Comparison of ENCODE assay signal across 8 cellular contexts in genomic region chr10:79825587-79826011, GRCh38. TPM values are rescaled to one million over a fixed set of nuclear protein-coding genes. Genes with fewer than 3 reads are reported as not detected.
DNase-seq lines count a peak whose midpoint lies in the region; ATAC-seq and TF ChIP-seq lines count a peak whose summit lies in the region.
"Not testable (repeated sequence)": the region's sequence is repeated elsewhere in the genome, so short reads cannot be mapped to it uniquely, and the experiment has no call there.

No MANE protein-coding gene starts in this region.

- not testable (repeated sequence) for H3K9me3 ChIP-seq in SJCRH30 (replicated peaks); naive thymus-derived CD4-positive, alpha-beta T cell (ENCODE audit: control insufficient read depth in 2 of 3, low read length in 3 of 3)

- DNase-seq in Calu3 (peak; percentile 11), SJCRH30 (peak in 1 of 2 experiments; percentile 23)
- DNase-seq in activated naive CD4-positive, alpha-beta T cell treated with anti-CD3 and anti-CD28 coated beads, Interleukin-2, amount 50 U/mL, for 72 hours (ENCODE audit: low spot score in 2 of 2), result peak in 1 of 2 donors; percentile 10
- DNase-seq in fibroblast of mammary gland (ENCODE audit: low read depth), result not testable (repeated sequence)
- peak in 6 of 9 donors; percentile 5 to 36 (median 11) for DNase-seq in naive thymus-derived CD4-positive, alpha-beta T cell
- peak in 1 of 2 donors; percentile 30 for DNase-seq in stimulated activated naive CD8-positive, alpha-beta T cell treated with anti-CD3 and anti-CD28 coated beads, Interleukin-15, amount 100 ng/mL, for 72 hours

- H3K27me3 Mint-ChIP-seq in Calu3 (ENCODE audit: unreplicated experiment); naive thymus-derived CD4-positive, alpha-beta T cell; stimulated activated naive CD8-positive, alpha-beta T cell treated with anti-CD3 and anti-CD28 coated beads, Interleukin-15, amount 100 ng/mL, for 72 hours: not testable (repeated sequence)

- TF ChIP-seq CTCF in Calu3 (IDR thresholded peaks at IDR 0.05; ENCODE audit: unreplicated experiment); fibroblast of mammary gland (conservative IDR thresholded peaks at IDR 0.05; ENCODE audit: control insufficient read depth, insufficient read depth, low read depth, low read length): not testable (repeated sequence)

- not testable (repeated sequence) for H3K9me3 Mint-ChIP-seq in Calu3 (ENCODE audit: low read depth, unreplicated experiment); activated naive CD4-positive, alpha-beta T cell treated with anti-CD3 and anti-CD28 coated beads, Interleukin-2, amount 50 U/mL, for 72 hours; naive thymus-derived CD4-positive, alpha-beta T cell; stimulated activated naive CD8-positive, alpha-beta T cell treated with anti-CD3 and anti-CD28 coated beads, Interleukin-15, amount 100 ng/mL, for 72 hours

- peak overlapping the region; percentile 81 for H3K4me3 Mint-ChIP-seq in Calu3 (ENCODE audit: low read depth, unreplicated experiment)
- peak overlapping the region; percentile 79 to 98 (median 92) for H3K4me3 Mint-ChIP-seq in naive thymus-derived CD4-positive, alpha-beta T cell
- peak overlapping the region; percentile 92 to 98 for H3K4me3 Mint-ChIP-seq in stimulated activated naive CD8-positive, alpha-beta T cell treated with anti-CD3 and anti-CD28 coated beads, Interleukin-15, amount 100 ng/mL, for 72 hours

- H3K27me3 ChIP-seq in SJCRH30; naive thymus-derived CD4-positive, alpha-beta T cell (ENCODE audit: control insufficient read depth in 2 of 2, insufficient read depth in 2 of 2, low read length in 2 of 2): not testable (repeated sequence)

- H3K4me3 ChIP-seq in SJCRH30, result peak overlapping the region; percentile 59
- peak overlapping the region; percentile 51 for H3K4me3 ChIP-seq in fibroblast of mammary gland (ENCODE audit: control insufficient read depth, low read depth, low read length)
- H3K4me3 ChIP-seq in naive thymus-derived CD4-positive, alpha-beta T cell (ENCODE audit: low read length), result not testable (repeated sequence)

- H3K36me3 ChIP-seq in SJCRH30; naive thymus-derived CD4-positive, alpha-beta T cell (ENCODE audit: control insufficient read depth in 2 of 3, insufficient read depth in 3 of 3, low read length in 3 of 3): not testable (repeated sequence)

- peaks cover 33% of the 10 kb centered on the region for H3K36me3 Mint-ChIP-seq in Calu3 (ENCODE audit: insufficient read depth, unreplicated experiment)
- H3K36me3 Mint-ChIP-seq in activated naive CD4-positive, alpha-beta T cell treated with anti-CD3 and anti-CD28 coated beads, Interleukin-2, amount 50 U/mL, for 72 hours; naive thymus-derived CD4-positive, alpha-beta T cell: not testable (repeated sequence)

- not testable (repeated sequence) for BruUV-seq in Calu3 (replicated peaks; lab: Mats Ljungman, UMichigan)

- ATAC-seq in GM21529 (IDR thresholded peaks at IDR 0.05; ENCODE audit: unreplicated experiment) (peak; percentile 8), HG03159 (IDR thresholded peaks at IDR 0.05; ENCODE audit: unreplicated experiment) (peak; percentile 20)
- ATAC-seq in activated naive CD4-positive, alpha-beta T cell treated with anti-CD3 and anti-CD28 coated beads, Interleukin-2, amount 50 U/mL, for 72 hours, result peak; percentile 8 to 12
- ATAC-seq in naive thymus-derived CD4-positive, alpha-beta T cell, result peak; percentile 3
- peak; percentile 13 for ATAC-seq in stimulated activated naive CD8-positive, alpha-beta T cell treated with anti-CD3 and anti-CD28 coated beads, Interleukin-15, amount 100 ng/mL, for 72 hours

- not testable (repeated sequence) for H3K4me1 Mint-ChIP-seq in Calu3 (ENCODE audit: low read depth, unreplicated experiment)
- peaks cover 12 to 45% (median 27%) of the 10 kb centered on the region in 7 donors for H3K4me1 Mint-ChIP-seq in naive thymus-derived CD4-positive, alpha-beta T cell
- H3K4me1 Mint-ChIP-seq in stimulated activated naive CD8-positive, alpha-beta T cell treated with anti-CD3 and anti-CD28 coated beads, Interleukin-15, amount 100 ng/mL, for 72 hours, result peaks cover 30% of the 10 kb centered on the region

- intact Hi-C loops in Calu3 (cut with micrococcal nuclease; ENCODE audit: unreplicated experiment), result not testable (repeated sequence)
- intact Hi-C loops in naive thymus-derived CD4-positive, alpha-beta T cell (cut with micrococcal nuclease), result loop anchor here in 1 of 2 donors (10.0 kb wide), 1 partner anchor 379 kb away; the partner anchor contains the start of gene ANXA11

- POLR2A ChIA-PET in naive thymus-derived CD4-positive, alpha-beta T cell (lab: Charles Lee), result not testable (repeated sequence)

- not testable (repeated sequence) for H3K27ac ChIP-seq in SJCRH30
- peak overlapping the region; percentile 72 for H3K27ac ChIP-seq in naive thymus-derived CD4-positive, alpha-beta T cell (ENCODE audit: low read depth, low read length)

- CTCF ChIA-PET in Calu3 (lab: Charles Lee); naive thymus-derived CD4-positive, alpha-beta T cell (lab: Charles Lee): not testable (repeated sequence)

- peak overlapping the region; percentile 76 for H3K27ac Mint-ChIP-seq in Calu3 (ENCODE audit: unreplicated experiment)
- peak overlapping the region; percentile 85 to 100 for H3K27ac Mint-ChIP-seq in activated naive CD4-positive, alpha-beta T cell treated with anti-CD3 and anti-CD28 coated beads, Interleukin-2, amount 50 U/mL, for 72 hours
- H3K27ac Mint-ChIP-seq in naive thymus-derived CD4-positive, alpha-beta T cell, result peak overlapping the region; percentile 48 to 98 (median 90)
- peak overlapping the region; percentile 93 to 98 for H3K27ac Mint-ChIP-seq in stimulated activated naive CD8-positive, alpha-beta T cell treated with anti-CD3 and anti-CD28 coated beads, Interleukin-15, amount 100 ng/mL, for 72 hours

- H3K4me1 ChIP-seq in SJCRH30, result not testable (repeated sequence)
- H3K4me1 ChIP-seq in naive thymus-derived CD4-positive, alpha-beta T cell (ENCODE audit: control insufficient read depth in 2 of 2, insufficient read depth in 2 of 2, low read length in 2 of 2), result peaks cover 7 to 11% of the 10 kb centered on the region in 2 donors

RNA-seq across cellular contexts. Expression of gene NUTM2E, which starts 0.9 kb away (rescaled TPM):
- total RNA-seq in Calu3 (2022), result not detected in 2 replicates
- 0.02 and 0.03 TPM in 2 replicates for total RNA-seq in SJCRH30 (2014; rRNA removed; shearing (Covaris generic))
- not detected for total RNA-seq in activated naive CD4-positive, alpha-beta T cell treated with anti-CD3 and anti-CD28 coated beads, Interleukin-2, amount 50 U/mL, for 72 hours
- under 1 TPM; 0.12 to 0.89 (median 0.49) TPM for total RNA-seq in naive thymus-derived CD4-positive, alpha-beta T cell
- polyA plus RNA-seq in naive thymus-derived CD4-positive, alpha-beta T cell, result not detected
